ENCODE assay signal across 12 cellular contexts in genomic region chr2:20226152-20226545, GRCh38. TPM values are rescaled to one million over a fixed set of nuclear protein-coding genes. Genes with fewer than 3 reads are reported as not detected.
A peak's percentile ranks its signal among the peaks of the same experiment; 100 is the strongest.
DNase-seq lines count a peak whose midpoint lies in the region; ATAC-seq and TF ChIP-seq lines count a peak whose summit lies in the region.
"Had no signal": no experiment of that assay in that cellular context is flagged by ENCODE, and none has a peak within 500 bp of the region (broad histone marks: within the 10 kb centered on the region; RNA-seq: fewer than 3 reads in every experiment).

No MANE protein-coding gene starts in this region.

- H3K9me2 ChIP-seq in MM.1S (replicated peaks; ENCODE audit: insufficient read depth, low read length) = no peaks in the 10 kb centered on the region

- H3K27ac ChIP-seq in 22Rv1 = peak overlapping the region; percentile 77
- peak overlapping the region; percentile 98 for H3K27ac ChIP-seq in MM.1S (ENCODE audit: low read length)
- H3K27ac ChIP-seq in mucosa of rectum (ENCODE audit: low read depth in 2 of 2, low read length in 2 of 2) = peak overlapping the region; percentile 96 to 97

- no peaks in the 10 kb centered on the region for H4K20me1 ChIP-seq in MM.1S (ENCODE audit: insufficient read depth, low read length)

- H3K4me1 ChIP-seq in MM.1S (ENCODE audit: low read length) (peaks cover 23% of the 10 kb centered on the region), mucosa of rectum (ENCODE audit: control insufficient read depth in 2 of 2, insufficient read depth in 2 of 2, low read length in 2 of 2) (peaks cover 24 to 35% of the 10 kb centered on the region in 2 donors)
- H3K4me1 ChIP-seq: prostate gland had no signal

- peak overlapping the region; percentile 70; the same call in 1 of the 2 replicates for H3K4me2 ChIP-seq in MM.1S (ENCODE audit: low read depth, low read length)

- in situ Hi-C loops in ACHN (cut with HindIII; ENCODE audit: low pct_ligation_motif_present, low pct_unique_long_range_greater_than_20kb, low sequenced_read_pairs) = no loop called here

- no peaks in the 10 kb centered on the region for H3K9me3 ChIP-seq in MM.1S (replicated peaks; ENCODE audit: insufficient read depth, low read length)
- H3K9me3 ChIP-seq in mucosa of rectum (ENCODE audit: control insufficient read depth in 2 of 2, low read length in 2 of 2) = no peaks in the 10 kb centered on the region
- H3K9me3 ChIP-seq: prostate gland had no signal

- no peak overlapping the region for H3K27ac Mint-ChIP-seq in chondrocyte (ENCODE audit: unreplicated experiment)

- TF ChIP-seq CTCF in 22Rv1 (IDR thresholded peaks at IDR 0.05) (no peak), MM.1S (IDR thresholded peaks at IDR 0.05; ENCODE audit: low read length) (no peak), chondrocyte (IDR thresholded peaks at IDR 0.05) (no peak)

- no peak for ATAC-seq in GM21390 (IDR thresholded peaks at IDR 0.05; ENCODE audit: unreplicated experiment)

- peaks cover 41% of the 10 kb centered on the region for H3K79me2 ChIP-seq in MM.1S (ENCODE audit: low read length)

- peaks cover 24% of the 10 kb centered on the region for H3K4me1 Mint-ChIP-seq in chondrocyte (ENCODE audit: low read depth)

- no peak overlapping the region for H3K4me3 ChIP-seq in MM.1S (ENCODE audit: low read length)
- H3K4me3 ChIP-seq in mucosa of rectum (ENCODE audit: low read length in 2 of 2) = no peak overlapping the region

- H3K4me3 Mint-ChIP-seq in chondrocyte (ENCODE audit: unreplicated experiment) = no peak overlapping the region

- H2AFZ ChIP-seq in MM.1S (ENCODE audit: low read length) = peak overlapping the region; percentile 75

- no peaks in the 10 kb centered on the region for H3K36me3 Mint-ChIP-seq in chondrocyte (ENCODE audit: low read depth)

- H3K9ac ChIP-seq in MM.1S (ENCODE audit: low read length) (peak overlapping the region; percentile 64; the same call in 1 of the 2 replicates), mucosa of rectum (ENCODE audit: low read depth in 1 of 2, low read length in 2 of 2) (peak overlapping the region in 1 of 2 donors; percentile 73)

- H3K27me3 Mint-ChIP-seq in chondrocyte (ENCODE audit: low read depth) = no peaks in the 10 kb centered on the region

- H3K36me3 ChIP-seq in MM.1S (replicated peaks; ENCODE audit: insufficient read depth, low read length) = no peaks in the 10 kb centered on the region
- H3K36me3 ChIP-seq in mucosa of rectum (ENCODE audit: control insufficient read depth in 2 of 2, insufficient read depth in 2 of 2, low read length in 2 of 2) = no peaks in the 10 kb centered on the region
- H3K36me3 ChIP-seq: prostate gland had no signal

- peaks cover 38% of the 10 kb centered on the region for H3F3A ChIP-seq in MM.1S (ENCODE audit: insufficient read depth, low read length)

- H3K9me3 Mint-ChIP-seq in chondrocyte (ENCODE audit: low read depth) = no peaks in the 10 kb centered on the region

- no peak for DNase-seq in MM.1S
- peak; percentile 44 for DNase-seq in chondrocyte (ENCODE audit: low spot score)
- DNase-seq in cortex of kidney (lab: John Stamatoyannopoulos, UW) = no peak
- no peak for DNase-seq in ACHN
- DNase-seq in stimulated activated CD4-positive, alpha-beta T cell treated with anti-CD3 and anti-CD28 coated beads, Interleukin-4, amount 100 ng/mL, for 24 hours = no peak
- DNase-seq: DND-41, KG1, NCI-H774 had no signal

- H3K27me3 ChIP-seq in MM.1S (replicated peaks; ENCODE audit: insufficient read depth, low read length) (no peaks in the 10 kb centered on the region), mucosa of rectum (ENCODE audit: control insufficient read depth in 2 of 2, insufficient read depth in 2 of 2, low read length in 2 of 2) (peaks cover 0 to 2% of the 10 kb centered on the region in 2 donors)

RNA-seq across cellular contexts. Expression of gene SDC1, which starts 1.2 kb away (rescaled TPM):
- total RNA-seq in chondrocyte = 11.4 to 13.2 TPM (median 12.6 TPM) in 3 replicates
